Comparison of ENCODE assay signal across 4 cellular contexts in genomic region chr10:79702927-79703326, GRCh38. TPM values are rescaled to one million over a fixed set of nuclear protein-coding genes. Genes with fewer than 3 reads are reported as not detected.
DNase-seq lines count a peak whose midpoint lies in the region; ATAC-seq, FAIRE-seq and TF ChIP-seq lines count a peak whose summit lies in the region.
"Not testable (repeated sequence)": the region's sequence is repeated elsewhere in the genome, so short reads cannot be mapped to it uniquely, and the experiment has no call there.
"Had no signal": no experiment of that assay in that cellular context is flagged by ENCODE, and none has a peak within 500 bp of the region (broad histone marks: within the 10 kb centered on the region; RNA-seq: fewer than 3 reads in every experiment).

TSS of gene NUTM2B (plus strand) at chr10:79703227. CDS start at chr10:79703610, 383 bp downstream.

- H4K20me1 ChIP-seq in K562 (replicated peaks; ENCODE audit: control insufficient read depth, insufficient read depth, low read length): not testable (repeated sequence)

- H3K4me2 ChIP-seq in K562 (ENCODE audit: insufficient read depth, low read length): not testable (repeated sequence)

- H3K9ac ChIP-seq in K562 (ENCODE audit: insufficient read depth in 1 of 2, low read depth in 2 of 2, low read length in 2 of 2): not testable (repeated sequence)

- not testable (repeated sequence) for TF ChIP-seq RAD21 in K562 (CRISPR knock-in tag; conservative IDR thresholded peaks at IDR 0.05 in 1 of 2, IDR thresholded peaks at IDR 0.05 in 1 of 2)

- not testable (repeated sequence) for H2AFZ ChIP-seq in K562 (ENCODE audit: low read depth, low read length)

- TF ChIP-seq CTCF in K562 (IDR thresholded peaks at IDR 0.05 in 2 of 3, conservative IDR thresholded peaks at IDR 0.05 in 1 of 3; ENCODE audit: insufficient read depth in 2 of 3, low read depth in 1 of 3, low read length in 3 of 3): not testable (repeated sequence)

- intact Hi-C loops in K562 (cut with micrococcal nuclease): not testable (repeated sequence)

- H3K79me2 ChIP-seq in K562 (ENCODE audit: control insufficient read depth, insufficient read depth, low read length): not testable (repeated sequence)

- not testable (repeated sequence) for H3K36me3 ChIP-seq in K562 (ENCODE audit: control insufficient read depth, insufficient read depth, low read length)

- not testable (repeated sequence) for FAIRE-seq in K562 (lab: Jason Lieb, UNC)

- not testable (repeated sequence) for H3K4me3 ChIP-seq in K562

- CTCF ChIA-PET in K562 (lab: Yijun Ruan, JAX; ENCODE audit: low intra/inter-chr PET ratio): not testable (repeated sequence)

- not testable (repeated sequence) for H3K9me1 ChIP-seq in K562 (ENCODE audit: control insufficient read depth, insufficient read depth, low read length)

- POLR2A ChIA-PET in K562 (lab: Yijun Ruan, JAX): not testable (repeated sequence)

- not testable (repeated sequence) for DNase-seq in K562 (ENCODE audit: extremely low read depth in 1 of 4, low spot score in 3 of 4)

- no CpG with 5 or more reads among the region's 3 CpGs for WGBS in K562 (ENCODE audit: insufficient coverage, low coverage, missing lambda C conversion rate)

- H3K4me1 ChIP-seq in K562 (replicated peaks in 1 of 2; ENCODE audit: control insufficient read depth in 2 of 2, insufficient read depth in 2 of 2, low read length in 2 of 2): not testable (repeated sequence)

- not testable (repeated sequence) for TF ChIP-seq EP300 in K562 (IDR thresholded peaks at IDR 0.05; ENCODE audit: low read length)

- H3K9me3 ChIP-seq in K562 (replicated peaks; ENCODE audit: control insufficient read depth, insufficient read depth, low read depth, low read length): not testable (repeated sequence)

- H3K27me3 ChIP-seq in K562 (ENCODE audit: control insufficient read depth in 2 of 2, insufficient read depth in 2 of 2, low read length in 2 of 2): not testable (repeated sequence)

- not testable (repeated sequence) for TF ChIP-seq POLR2A in K562 (conservative IDR thresholded peaks at IDR 0.05)

- H3K27ac ChIP-seq in K562 (ENCODE audit: extremely low read depth, low read depth, low read length): not testable (repeated sequence)

- BruUV-seq in K562 (replicated peaks; lab: Mats Ljungman, UMichigan): not testable (repeated sequence)

- in situ Hi-C loops in K562 (cut with MboI): not testable (repeated sequence)

- ATAC-seq in K562: peak; percentile 36; the same call in 1 of the 3 replicates

RNA-seq across cellular contexts. Expression of gene NUTM2B, which starts in this region (rescaled TPM):
- 1.0 and 1.1 TPM in 2 replicates for total RNA-seq in K562 (2011; cell fraction: chromatin; rRNA removed; ENCODE audit: low replicate concordance)
- total RNA-seq in K562 (2011; cell fraction: nucleolus; rRNA removed): 1.2 and 1.8 TPM in 2 replicates
- total RNA-seq in K562 (2011; cell fraction: nucleoplasm; rRNA removed): 0.46 and 0.51 TPM in 2 replicates
- 2.5 and 3.3 TPM in 2 replicates for total RNA-seq in K562 (2014; rRNA removed)
- total RNA-seq in K562 (2014; rRNA removed; fragmentation: Illumina TruSeq; extraction: Trizol): 0.22 and 0.47 TPM in 2 replicates
- 0.80 and 0.87 TPM in 2 replicates for total RNA-seq in K562 (2015; rRNA removed; fragmentation: Illumina TruSeq; extraction: Trizol)
- 1.4 and 2.3 TPM in 2 replicates for total RNA-seq in K562 (2021)
- 0.40 and 0.42 TPM in 2 replicates for polyA plus RNA-seq in K562 (2011; rRNA removed)
- polyA plus RNA-seq in K562 (2011; cell fraction: cytosol; rRNA removed): 0.40 and 0.63 TPM in 2 replicates
- 0.56 and 0.90 TPM in 2 replicates for polyA plus RNA-seq in K562 (2011; cell fraction: nucleus; rRNA removed)
- 2.0 and 2.6 TPM in 2 replicates for polyA plus RNA-seq in K562 (2012)
- 0.79 and 1.3 TPM in 2 replicates for polyA plus RNA-seq in K562 (2014; fragmentation: Illumina TruSeq; extraction: Trizol)
- polyA plus RNA-seq in K562 (2014; fragmentation: Nextera tagmentation; extraction: Ambion mirVana): not detected
- polyA plus RNA-seq in K562 (2014; rRNA removed): 0.90 and 1.6 TPM in 2 replicates
- polyA minus RNA-seq in K562 (2011; rRNA and poly(A)+ RNA removed): 0.27 and 0.32 TPM in 2 replicates
- 0.29 and 1.3 TPM in 2 replicates for polyA minus RNA-seq in K562 (2011; cell fraction: cytosol; rRNA and poly(A)+ RNA removed)
- 0.44 and 0.54 TPM in 2 replicates for polyA minus RNA-seq in K562 (2011; cell fraction: nucleus; rRNA and poly(A)+ RNA removed)
- polyA plus RNA-seq: AG04450; CD14-positive monocyte; CD8-positive, alpha-beta memory T cell had no signal
